In genomic region chrX:48697182-48697727, GRCh38 we compare ENCODE assay signal across 8 cellular contexts. TPM values are rescaled to one million over a fixed set of nuclear protein-coding genes. Genes with fewer than 3 reads are reported as not detected.
DNase-seq lines count a peak whose midpoint lies in the region; ATAC-seq, FAIRE-seq and TF ChIP-seq lines count a peak whose summit lies in the region.

No MANE protein-coding gene starts in this region.

- ATAC-seq in pancreas: no peak

- H3K4me3 ChIP-seq in pancreas: peak overlapping the region; percentile 26 to 57 (median 52)

- H3K27ac ChIP-seq in pancreas: peak overlapping the region in 1 of 4 donors; percentile 74

- no peaks in the 10 kb centered on the region for H3K9me3 Mint-ChIP-seq in endothelial cell (ENCODE audit: unreplicated experiment)

- no peak for TF ChIP-seq CTCF in endothelial cell (IDR thresholded peaks at IDR 0.05; ENCODE audit: unreplicated experiment)
- TF ChIP-seq CTCF in pancreas (IDR thresholded peaks at IDR 0.05): no peak

- H3K4me1 Mint-ChIP-seq in endothelial cell (ENCODE audit: unreplicated experiment): peaks cover 15% of the 10 kb centered on the region

- peak overlapping the region; percentile 88 for H3K4me3 Mint-ChIP-seq in endothelial cell (ENCODE audit: unreplicated experiment)

- no peak for FAIRE-seq in pancreas (lab: Jason Lieb, UNC)

- H3K36me3 ChIP-seq in pancreas: no peaks in the 10 kb centered on the region

- H3K27ac Mint-ChIP-seq in endothelial cell (ENCODE audit: unreplicated experiment): no peak overlapping the region

- H3K27me3 Mint-ChIP-seq in endothelial cell (ENCODE audit: unreplicated experiment): peaks cover 6% of the 10 kb centered on the region

- H3K4me1 ChIP-seq in pancreas: no peaks in the 10 kb centered on the region

- 2 to 44% methylated on average over 12 of the region's 12 CpGs for WGBS in pancreas, 2 donors

- H3K27me3 ChIP-seq in pancreas: peaks cover 0 to 3% (median 0%) of the 10 kb centered on the region in 4 donors

- H3K9me3 ChIP-seq in pancreas: no peaks in the 10 kb centered on the region

- intact Hi-C loops in pancreas (cut with DNase I): no loop called here

- DNase-seq in NCI-H748 (lab: John Stamatoyannopoulos, UW; ENCODE audit: unreplicated experiment) (peak; percentile 56), NCI-H748 treated with DMSO at 0.1 percent for 48 hours (lab: John Stamatoyannopoulos, UW) (no peak), NCI-H524 (lab: John Stamatoyannopoulos, UW) (peak; percentile 62 to 75), endothelial cell (ENCODE audit: low spot score) (no peak), pancreas (no peak), cerebellar cortex (ENCODE audit: low spot score) (no peak), SKM-1 (lab: John Stamatoyannopoulos, UW; ENCODE audit: unreplicated experiment) (no peak), D341Med (ENCODE audit: low spot score) (no peak)

- H3K36me3 Mint-ChIP-seq in endothelial cell (ENCODE audit: low read depth, unreplicated experiment): peaks cover 4% of the 10 kb centered on the region

RNA-seq across cellular contexts. Expression of gene SUV39H1, which starts 0.7 kb away (rescaled TPM):
- total RNA-seq in endothelial cell (ENCODE audit: unreplicated experiment) (6.8 TPM), pancreas (1 to 10 TPM in 5 of 6 donors, under 1 TPM in 1; 0.88 to 2.6 (median 1.7) TPM)
- 1 to 10 TPM; 1.9 to 2.8 TPM for polyA plus RNA-seq in pancreas

RNA-seq across cellular contexts. Expression of gene WAS, which starts 13.7 kb away (rescaled TPM):
- total RNA-seq in endothelial cell (ENCODE audit: unreplicated experiment): 2.7 TPM
- total RNA-seq in pancreas: 1 to 10 TPM in 3 of 6 donors, under 1 TPM in 3; 0.39 to 7.5 (median 1.9) TPM
- 1 to 10 TPM in 1 of 2 donors, under 1 TPM in 1; 0.92 to 1.1 TPM for polyA plus RNA-seq in pancreas

Comparison
In these comparisons a context has a peak if more than half of its experiments do, and no peak if none do; other contexts are left out.
1. DNase-seq: peak in NCI-H748 (single experiment) and NCI-H524 (2 of 2); none in NCI-H748 treated with DMSO at 0.1 percent for 48 hours (single experiment), endothelial cell (single experiment), pancreas (0 of 6), cerebellar cortex (single experiment), SKM-1 (single experiment) and D341Med (single experiment).